ENCODE assay signal across 1 cellular context in the genomic region with DNA sequence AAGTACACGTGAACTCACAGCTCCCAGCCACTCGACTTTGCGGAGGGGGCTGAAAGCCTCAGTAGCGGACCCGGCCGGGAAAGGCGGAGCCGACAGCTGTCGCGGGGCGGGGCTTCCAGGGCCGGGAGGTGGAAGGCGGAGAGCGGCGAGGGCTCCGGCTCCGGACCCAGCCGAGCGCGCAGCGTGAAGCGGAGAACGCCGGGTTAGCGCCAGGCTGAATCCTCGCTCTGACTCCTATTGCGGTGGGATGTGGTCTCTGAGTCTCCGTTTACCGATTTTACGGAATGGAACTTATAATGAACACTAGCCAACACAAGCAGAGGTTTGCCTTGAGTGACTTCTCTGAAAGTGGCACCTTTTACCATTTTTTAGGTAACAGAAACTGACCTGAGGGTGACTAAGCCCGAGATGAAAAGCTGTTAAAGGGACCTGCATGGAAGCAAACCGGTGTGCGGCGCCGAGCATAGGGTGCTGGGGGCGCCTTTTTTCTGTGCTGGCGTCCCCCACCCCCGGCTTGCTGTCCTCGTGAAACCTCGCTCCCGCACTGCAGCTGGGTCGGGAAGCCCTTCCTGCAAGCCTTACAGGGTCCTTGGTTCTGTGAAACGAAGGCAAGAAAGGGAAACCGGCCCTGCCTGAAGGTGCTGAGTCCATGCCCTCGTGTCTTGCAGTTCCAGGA.
TF ChIP-seq lines count a peak whose summit lies in the region.

No MANE protein-coding gene starts in this region.

TF ChIP-seq in K562, 482 proteins besides CTCF, POLR2A, EP300 and RAD21 (continued from another document and continues in another):
- TF ChIP-seq, protein P1, sequence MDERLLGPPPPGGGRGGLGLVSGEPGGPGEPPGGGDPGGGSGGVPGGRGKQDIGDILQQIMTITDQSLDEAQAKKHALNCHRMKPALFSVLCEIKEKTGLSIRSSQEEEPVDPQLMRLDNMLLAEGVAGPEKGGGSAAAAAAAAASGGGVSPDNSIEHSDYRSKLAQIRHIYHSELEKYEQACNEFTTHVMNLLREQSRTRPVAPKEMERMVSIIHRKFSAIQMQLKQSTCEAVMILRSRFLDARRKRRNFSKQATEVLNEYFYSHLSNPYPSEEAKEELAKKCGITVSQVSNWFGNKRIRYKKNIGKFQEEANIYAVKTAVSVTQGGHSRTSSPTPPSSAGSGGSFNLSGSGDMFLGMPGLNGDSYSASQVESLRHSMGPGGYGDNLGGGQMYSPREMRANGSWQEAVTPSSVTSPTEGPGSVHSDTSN (CRISPR knock-in tag; IDR thresholded peaks at IDR 0.05; ENCODE audit: low read depth): no peak
- TF ChIP-seq, protein P1 (tag; conservative IDR thresholded peaks at IDR 0.05; ENCODE audit: low read depth): no peak
- TF ChIP-seq JUN (IDR thresholded peaks at IDR 0.05; ENCODE audit: borderline replicate concordance, low read depth, low read length): no peak
- no peak for TF ChIP-seq JUN (CRISPR knock-in tag; IDR thresholded peaks at IDR 0.05; ENCODE audit: borderline replicate concordance)
- TF ChIP-seq, protein P2, sequence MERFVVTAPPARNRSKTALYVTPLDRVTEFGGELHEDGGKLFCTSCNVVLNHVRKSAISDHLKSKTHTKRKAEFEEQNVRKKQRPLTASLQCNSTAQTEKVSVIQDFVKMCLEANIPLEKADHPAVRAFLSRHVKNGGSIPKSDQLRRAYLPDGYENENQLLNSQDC (CRISPR knock-in tag; IDR thresholded peaks at IDR 0.05): no peak
- peak; percentile 33 for TF ChIP-seq HNRNPLL (IDR thresholded peaks at IDR 0.05; ENCODE audit: low read depth, low read length, poor library complexity, severe bottlenecking)
- TF ChIP-seq GATA2 (CRISPR knock-in tag; IDR thresholded peaks at IDR 0.05): no peak
- TF ChIP-seq, protein P3, sequence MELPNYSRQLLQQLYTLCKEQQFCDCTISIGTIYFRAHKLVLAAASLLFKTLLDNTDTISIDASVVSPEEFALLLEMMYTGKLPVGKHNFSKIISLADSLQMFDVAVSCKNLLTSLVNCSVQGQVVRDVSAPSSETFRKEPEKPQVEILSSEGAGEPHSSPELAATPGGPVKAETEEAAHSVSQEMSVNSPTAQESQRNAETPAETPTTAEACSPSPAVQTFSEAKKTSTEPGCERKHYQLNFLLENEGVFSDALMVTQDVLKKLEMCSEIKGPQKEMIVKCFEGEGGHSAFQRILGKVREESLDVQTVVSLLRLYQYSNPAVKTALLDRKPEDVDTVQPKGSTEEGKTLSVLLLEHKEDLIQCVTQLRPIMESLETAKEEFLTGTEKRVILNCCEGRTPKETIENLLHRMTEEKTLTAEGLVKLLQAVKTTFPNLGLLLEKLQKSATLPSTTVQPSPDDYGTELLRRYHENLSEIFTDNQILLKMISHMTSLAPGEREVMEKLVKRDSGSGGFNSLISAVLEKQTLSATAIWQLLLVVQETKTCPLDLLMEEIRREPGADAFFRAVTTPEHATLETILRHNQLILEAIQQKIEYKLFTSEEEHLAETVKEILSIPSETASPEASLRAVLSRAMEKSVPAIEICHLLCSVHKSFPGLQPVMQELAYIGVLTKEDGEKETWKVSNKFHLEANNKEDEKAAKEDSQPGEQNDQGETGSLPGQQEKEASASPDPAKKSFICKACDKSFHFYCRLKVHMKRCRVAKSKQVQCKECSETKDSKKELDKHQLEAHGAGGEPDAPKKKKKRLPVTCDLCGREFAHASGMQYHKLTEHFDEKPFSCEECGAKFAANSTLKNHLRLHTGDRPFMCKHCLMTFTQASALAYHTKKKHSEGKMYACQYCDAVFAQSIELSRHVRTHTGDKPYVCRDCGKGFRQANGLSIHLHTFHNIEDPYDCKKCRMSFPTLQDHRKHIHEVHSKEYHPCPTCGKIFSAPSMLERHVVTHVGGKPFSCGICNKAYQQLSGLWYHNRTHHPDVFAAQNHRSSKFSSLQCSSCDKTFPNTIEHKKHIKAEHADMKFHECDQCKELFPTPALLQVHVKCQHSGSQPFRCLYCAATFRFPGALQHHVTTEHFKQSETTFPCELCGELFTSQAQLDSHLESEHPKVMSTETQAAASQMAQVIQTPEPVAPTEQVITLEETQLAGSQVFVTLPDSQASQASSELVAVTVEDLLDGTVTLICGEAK (IDR thresholded peaks at IDR 0.05): no peak
- TF ChIP-seq, protein P3 (CRISPR knock-in tag; IDR thresholded peaks at IDR 0.05): no peak
- TF ChIP-seq, protein P4, sequence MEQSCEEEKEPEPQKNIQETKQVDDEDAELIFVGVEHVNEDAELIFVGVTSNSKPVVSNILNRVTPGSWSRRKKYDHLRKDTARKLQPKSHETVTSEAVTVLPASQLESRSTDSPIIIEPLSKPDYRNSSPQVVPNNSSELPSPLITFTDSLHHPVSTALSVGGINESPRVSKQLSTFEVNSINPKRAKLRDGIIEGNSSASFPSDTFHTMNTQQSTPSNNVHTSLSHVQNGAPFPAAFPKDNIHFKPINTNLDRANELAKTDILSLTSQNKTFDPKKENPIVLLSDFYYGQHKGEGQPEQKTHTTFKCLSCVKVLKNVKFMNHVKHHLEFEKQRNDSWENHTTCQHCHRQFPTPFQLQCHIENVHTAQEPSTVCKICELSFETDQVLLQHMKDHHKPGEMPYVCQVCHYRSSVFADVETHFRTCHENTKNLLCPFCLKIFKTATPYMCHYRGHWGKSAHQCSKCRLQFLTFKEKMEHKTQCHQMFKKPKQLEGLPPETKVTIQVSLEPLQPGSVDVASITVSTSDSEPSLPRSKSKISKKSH (CRISPR knock-in tag; IDR thresholded peaks at IDR 0.05): no peak
- TF ChIP-seq, protein P5, sequence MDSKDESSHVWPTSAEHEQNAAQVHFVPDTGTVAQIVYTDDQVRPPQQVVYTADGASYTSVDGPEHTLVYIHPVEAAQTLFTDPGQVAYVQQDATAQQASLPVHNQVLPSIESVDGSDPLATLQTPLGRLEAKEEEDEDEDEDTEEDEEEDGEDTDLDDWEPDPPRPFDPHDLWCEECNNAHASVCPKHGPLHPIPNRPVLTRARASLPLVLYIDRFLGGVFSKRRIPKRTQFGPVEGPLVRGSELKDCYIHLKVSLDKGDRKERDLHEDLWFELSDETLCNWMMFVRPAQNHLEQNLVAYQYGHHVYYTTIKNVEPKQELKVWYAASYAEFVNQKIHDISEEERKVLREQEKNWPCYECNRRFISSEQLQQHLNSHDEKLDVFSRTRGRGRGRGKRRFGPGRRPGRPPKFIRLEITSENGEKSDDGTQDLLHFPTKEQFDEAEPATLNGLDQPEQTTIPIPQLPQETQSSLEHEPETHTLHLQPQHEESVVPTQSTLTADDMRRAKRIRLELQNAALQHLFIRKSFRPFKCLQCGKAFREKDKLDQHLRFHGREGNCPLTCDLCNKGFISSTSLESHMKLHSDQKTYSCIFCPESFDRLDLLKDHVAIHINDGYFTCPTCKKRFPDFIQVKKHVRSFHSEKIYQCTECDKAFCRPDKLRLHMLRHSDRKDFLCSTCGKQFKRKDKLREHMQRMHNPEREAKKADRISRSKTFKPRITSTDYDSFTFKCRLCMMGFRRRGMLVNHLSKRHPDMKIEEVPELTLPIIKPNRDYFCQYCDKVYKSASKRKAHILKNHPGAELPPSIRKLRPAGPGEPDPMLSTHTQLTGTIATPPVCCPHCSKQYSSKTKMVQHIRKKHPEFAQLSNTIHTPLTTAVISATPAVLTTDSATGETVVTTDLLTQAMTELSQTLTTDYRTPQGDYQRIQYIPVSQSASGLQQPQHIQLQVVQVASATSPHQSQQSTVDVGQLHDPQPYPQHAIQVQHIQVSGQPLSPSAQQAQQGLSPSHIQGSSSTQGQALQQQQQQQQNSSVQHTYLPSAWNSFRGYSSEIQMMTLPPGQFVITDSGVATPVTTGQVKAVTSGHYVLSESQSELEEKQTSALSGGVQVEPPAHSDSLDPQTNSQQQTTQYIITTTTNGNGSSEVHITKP (IDR thresholded peaks at IDR 0.05; ENCODE audit: partially characterized antibody): no peak
- TF ChIP-seq BACH1 (tag; IDR thresholded peaks at IDR 0.05): no peak
- TF ChIP-seq ZBTB7A (IDR thresholded peaks at IDR 0.05; ENCODE audit: borderline replicate concordance, control insufficient read depth, low read depth, low read length): peak; percentile 5; the same call in 1 of the 2 replicates
- no peak for TF ChIP-seq STAT5A (IDR thresholded peaks at IDR 0.05; ENCODE audit: borderline replicate concordance, low read length)
- TF ChIP-seq SMARCE1 (IDR thresholded peaks at IDR 0.05): no peak
- TF ChIP-seq ZNF695 (CRISPR knock-in tag; IDR thresholded peaks at IDR 0.05): no peak
- TF ChIP-seq, protein P6, sequence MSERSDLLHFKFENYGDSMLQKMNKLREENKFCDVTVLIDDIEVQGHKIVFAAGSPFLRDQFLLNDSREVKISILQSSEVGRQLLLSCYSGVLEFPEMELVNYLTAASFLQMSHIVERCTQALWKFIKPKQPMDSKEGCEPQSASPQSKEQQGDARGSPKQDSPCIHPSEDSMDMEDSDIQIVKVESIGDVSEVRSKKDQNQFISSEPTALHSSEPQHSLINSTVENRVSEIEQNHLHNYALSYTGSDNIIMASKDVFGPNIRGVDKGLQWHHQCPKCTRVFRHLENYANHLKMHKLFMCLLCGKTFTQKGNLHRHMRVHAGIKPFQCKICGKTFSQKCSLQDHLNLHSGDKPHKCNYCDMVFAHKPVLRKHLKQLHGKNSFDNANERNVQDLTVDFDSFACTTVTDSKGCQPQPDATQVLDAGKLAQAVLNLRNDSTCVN (CRISPR knock-in tag; IDR thresholded peaks at IDR 0.05): no peak
- no peak for TF ChIP-seq YBX1 (IDR thresholded peaks at IDR 0.05)
- TF ChIP-seq TRIM28 (IDR thresholded peaks at IDR 0.05): no peak
- TF ChIP-seq LEF1 (IDR thresholded peaks at IDR 0.05): no peak
